Comparison of ENCODE assay signal across 23 cellular contexts in the genomic region with DNA sequence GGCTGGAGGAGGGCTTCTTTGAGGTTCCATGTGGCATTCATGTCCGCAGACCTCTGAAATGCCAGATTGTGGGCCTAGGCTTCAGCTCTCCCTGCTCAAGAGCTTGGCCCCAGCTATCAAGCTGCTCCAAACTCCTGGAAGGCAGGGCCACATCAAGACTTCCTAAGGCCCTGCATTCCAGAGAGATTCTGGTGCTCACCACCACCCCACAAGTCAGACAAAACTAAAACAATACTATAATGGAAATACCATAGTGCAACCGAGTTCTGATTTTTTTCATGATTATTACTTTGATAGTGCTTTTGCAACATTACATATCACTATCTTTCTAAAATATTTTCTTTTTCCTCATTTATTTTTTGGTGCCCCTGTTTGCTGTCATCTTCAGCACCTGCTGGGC.
"Had no signal": no experiment of that assay in that cellular context is flagged by ENCODE, and none has a peak within 500 bp of the region (broad histone marks: within the 10 kb centered on the region; RNA-seq: fewer than 3 reads in every experiment).

No MANE protein-coding gene starts in this region.

- H2AFZ ChIP-seq: hepatocyte had no signal

- H3K27me3 ChIP-seq: ascending aorta, cardiac muscle cell, hepatocyte, neural progenitor cell, vagina had no signal

- H3K79me2 ChIP-seq: hepatocyte had no signal

- H3K4me1 ChIP-seq: ascending aorta, neural progenitor cell, vagina had no signal

- H3K9me3 Mint-ChIP-seq: natural killer cell; stimulated activated naive CD8-positive, alpha-beta T cell treated with anti-CD3 and anti-CD28 coated beads, Interleukin-15, Interleukin-2, amounts not matched to agents 100 ng/mL and 50 ng/mL, for 24 hours; T-helper 2 cell treated with Interferon-gamma antibody and Interleukin-4, amounts not matched to agents 5 μg/mL and 100 μg/mL, for 36 hours had no signal

- ATAC-seq: sciatic nerve had no signal

- H3K27ac Mint-ChIP-seq: activated naive CD8-positive, alpha-beta T cell treated with anti-CD3 and anti-CD28 coated beads, Interleukin-2, amount 10 ng/mL, durations not matched to agents 7 days and 5 days; brain; endodermal cell; mesothelial cell of epicardium; natural killer cell; neural progenitor cell; stimulated activated naive CD8-positive, alpha-beta T cell treated with anti-CD3 and anti-CD28 coated beads, Interleukin-15, Interleukin-2, amounts not matched to agents 100 ng/mL and 50 ng/mL, for 24 hours; T-cell; T-helper 2 cell treated with Interferon-gamma antibody and Interleukin-4, amounts not matched to agents 5 μg/mL and 100 μg/mL, for 36 hours had no signal

- H3K36me3 Mint-ChIP-seq: brain, mesothelial cell of epicardium, natural killer cell, neural progenitor cell, T-cell had no signal

- H3K4me2 ChIP-seq: hepatocyte, neural progenitor cell had no signal

- H3K4me1 Mint-ChIP-seq: endodermal cell had no signal

- H3K4me3 ChIP-seq: ascending aorta, cardiac muscle cell, esophagus squamous epithelium, hepatocyte, neural progenitor cell, skin epidermis, thoracic aorta, vagina had no signal

- H3K9me3 ChIP-seq: ascending aorta, esophagus squamous epithelium, thoracic aorta, vagina had no signal

- DNase-seq: activated naive CD8-positive, alpha-beta T cell treated with anti-CD3 and anti-CD28 coated beads, Interleukin-2, amount 10 ng/mL, durations not matched to agents 7 days and 5 days; cortex of kidney; endodermal cell; esophagus squamous epithelium; foreskin melanocyte; islet precursor cell; natural killer cell; occipital lobe; posterior cingulate gyrus; trophoblast cell had no signal

- H3K4me3 Mint-ChIP-seq: activated naive CD8-positive, alpha-beta T cell treated with anti-CD3 and anti-CD28 coated beads, Interleukin-2, amount 10 ng/mL, durations not matched to agents 7 days and 5 days; brain; endodermal cell; mesothelial cell of epicardium; natural killer cell; neural progenitor cell; stimulated activated naive CD8-positive, alpha-beta T cell treated with anti-CD3 and anti-CD28 coated beads, Interleukin-15, Interleukin-2, amounts not matched to agents 100 ng/mL and 50 ng/mL, for 24 hours; T-helper 2 cell treated with Interferon-gamma antibody and Interleukin-4, amounts not matched to agents 5 μg/mL and 100 μg/mL, for 36 hours had no signal

- H3K27ac ChIP-seq: ascending aorta, cardiac muscle cell, esophagus squamous epithelium, hepatocyte, neural progenitor cell, thoracic aorta, vagina had no signal

- H3K9ac ChIP-seq: neural progenitor cell had no signal

- H3K36me3 ChIP-seq: ascending aorta, cardiac muscle cell, esophagus squamous epithelium, neural progenitor cell, thoracic aorta, vagina had no signal
